In the genomic region with DNA sequence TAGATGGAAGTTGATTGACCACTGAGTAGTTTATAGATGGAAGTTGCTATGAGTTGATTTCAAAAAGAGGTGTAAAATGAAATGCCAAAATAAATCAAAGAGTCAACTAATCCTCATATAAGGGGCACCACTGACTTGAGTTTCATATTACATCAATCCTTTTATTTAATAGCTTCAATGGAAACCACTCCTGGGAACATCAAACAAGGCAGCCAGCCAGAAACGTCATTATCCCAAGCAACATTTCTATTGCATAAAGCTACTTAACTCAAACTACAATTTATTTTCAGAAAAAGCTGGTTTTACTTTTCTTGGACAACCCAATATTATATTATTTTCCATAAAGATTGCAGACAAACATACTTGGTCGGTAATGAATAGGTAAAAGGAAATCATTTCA, we compare ENCODE assay signal across 20 cellular contexts.
"Had no signal": no experiment of that assay in that cellular context is flagged by ENCODE, and none has a peak within 500 bp of the region (broad histone marks: within the 10 kb centered on the region; RNA-seq: fewer than 3 reads in every experiment).

No MANE protein-coding gene starts in this region.

- H3K27ac ChIP-seq: dorsolateral prefrontal cortex, lower lobe of right lung, parathyroid adenoma, thyroid gland had no signal

- DNase-seq: activated CD4-positive, alpha-beta memory T cell treated with anti-CD3 and anti-CD28 coated beads for 36 hours; activated CD4-positive, alpha-beta T cell treated with anti-CD3 and anti-CD28 coated beads for 36 hours; activated naive CD4-positive, alpha-beta T cell; activated naive CD8-positive, alpha-beta T cell treated with anti-CD3 and anti-CD28 coated beads for 36 hours; activated T-cell treated with anti-CD3 and anti-CD28 coated beads for 4 hours; amygdala; caudate nucleus; dorsolateral prefrontal cortex; foreskin melanocyte; glutamatergic neuron; hippocampal formation; left colon; lower lobe of right lung; midbrain; stimulated activated CD4-positive, alpha-beta T cell treated with anti-CD3 and anti-CD28 coated beads, Interleukin-12 subunit alpha, Interleukin-12 subunit beta, amount 100 ng/mL, for 4 hours; stimulated activated CD4-positive, alpha-beta T cell treated with anti-CD3 and anti-CD28 coated beads, Interleukin-1b, Interleukin-23, amount 100 ng/mL, for 48 hours; stimulated activated CD8-positive, alpha-beta memory T cell treated with anti-CD3 and anti-CD28 coated beads, Interleukin-4, amount 100 ng/mL, for 48 hours; stimulated activated naive CD4-positive, alpha-beta T cell; thyroid gland had no signal

- H2AFZ ChIP-seq: parathyroid adenoma had no signal

- H3K36me3 ChIP-seq: lower lobe of right lung, thyroid gland had no signal

- H3K4me1 ChIP-seq: lower lobe of right lung, parathyroid adenoma, thyroid gland had no signal

- H3K79me2 ChIP-seq: parathyroid adenoma had no signal

- H3K4me3 ChIP-seq: dorsolateral prefrontal cortex, lower lobe of right lung, thyroid gland had no signal

- H3K27me3 ChIP-seq: dorsolateral prefrontal cortex, thyroid gland had no signal

- H3K9me3 ChIP-seq: lower lobe of right lung, thyroid gland had no signal
